9 cellular contexts compared by ENCODE assay signal in genomic region chr11:46295996-46296519, GRCh38.
DNase-seq lines count a peak whose midpoint lies in the region; ATAC-seq and TF ChIP-seq lines count a peak whose summit lies in the region.
"Had no signal": no experiment of that assay in that cellular context is flagged by ENCODE, and none has a peak within 500 bp of the region (broad histone marks: within the 10 kb centered on the region; RNA-seq: fewer than 3 reads in every experiment).

No MANE protein-coding gene starts in this region.

- peaks cover 79% of the 10 kb centered on the region for H3K4me1 ChIP-seq in adipocyte (ENCODE audit: control insufficient read depth, insufficient read depth, low read length)
- peaks cover 39% of the 10 kb centered on the region for H3K4me1 ChIP-seq in iPS-20b (ENCODE audit: insufficient read depth, low read length)

- H3K36me3 ChIP-seq in adipocyte (ENCODE audit: control insufficient read depth, insufficient read depth, low read length, severe bottlenecking) (peaks cover 5% of the 10 kb centered on the region), iPS-20b (ENCODE audit: insufficient read depth, low read depth, low read length) (no peaks in the 10 kb centered on the region)

- peaks cover 8% of the 10 kb centered on the region for H3K4me1 Mint-ChIP-seq in stimulated activated memory B cell treated with anti-CD40 and anti-IgM and Interleukin-4, amounts not matched to agents 10 μg/mL and 1 μg/mL and 100 μg/mL, for 72 hours

- H3K27me3 ChIP-seq in HL-60 (ENCODE audit: insufficient read depth, poor library complexity, severe bottlenecking) (peaks cover 34% of the 10 kb centered on the region), adipocyte (replicated peaks; ENCODE audit: control insufficient read depth, insufficient read depth, low read length) (no peaks in the 10 kb centered on the region), iPS-20b (ENCODE audit: insufficient read depth, low read length) (peaks cover 6% of the 10 kb centered on the region; the same call in 1 of the 2 replicates)

- H3K4me3 Mint-ChIP-seq in stimulated activated memory B cell treated with anti-CD40 and anti-IgM and Interleukin-4, amounts not matched to agents 10 μg/mL and 1 μg/mL and 100 μg/mL, for 72 hours: peak overlapping the region; percentile 58

- no peak overlapping the region for H3K27ac Mint-ChIP-seq in stimulated activated memory B cell treated with anti-CD40 and anti-IgM and Interleukin-4, amounts not matched to agents 10 μg/mL and 1 μg/mL and 100 μg/mL, for 72 hours

- peaks cover 89% of the 10 kb centered on the region for H3K27me3 Mint-ChIP-seq in stimulated activated memory B cell treated with anti-CD40 and anti-IgM and Interleukin-4, amounts not matched to agents 10 μg/mL and 1 μg/mL and 100 μg/mL, for 72 hours

- no peak for ATAC-seq in stimulated activated memory B cell treated with anti-CD40 and anti-IgM and Interleukin-4, amounts not matched to agents 10 μg/mL and 1 μg/mL and 100 μg/mL, for 72 hours
- ATAC-seq in HG02571 (IDR thresholded peaks at IDR 0.05; ENCODE audit: unreplicated experiment) (no peak), HG02885 (IDR thresholded peaks at IDR 0.05; ENCODE audit: poor library complexity, unreplicated experiment) (no peak)

- DNase-seq in HL-60 (ENCODE audit: low read depth in 1 of 2, low spot score in 1 of 2) (no peak), adipocyte (ENCODE audit: low read depth) (no peak), NCI-H524 (lab: John Stamatoyannopoulos, UW) (no peak), substantia nigra (lab: John Stamatoyannopoulos, UW) (no peak)
- DNase-seq: NCI-H1417 treated with DMSO at 0.1 percent for 48 hours had no signal

- no peaks in the 10 kb centered on the region for H3K9me3 ChIP-seq in adipocyte (ENCODE audit: control insufficient read depth, low read length)
- H3K9me3 ChIP-seq in iPS-20b (ENCODE audit: insufficient read depth, low read depth, low read length): no peaks in the 10 kb centered on the region

- H3K36me3 Mint-ChIP-seq in stimulated activated memory B cell treated with anti-CD40 and anti-IgM and Interleukin-4, amounts not matched to agents 10 μg/mL and 1 μg/mL and 100 μg/mL, for 72 hours: no peaks in the 10 kb centered on the region

- H3K4me3 ChIP-seq in HL-60 (replicated peaks; ENCODE audit: insufficient read depth, low read length) (peak overlapping the region; percentile 26), adipocyte (ENCODE audit: low read length) (peak overlapping the region; percentile 82), iPS-20b (ENCODE audit: low read length) (peak overlapping the region; percentile 78)

- H3K9ac ChIP-seq in adipocyte (ENCODE audit: low read length): peak overlapping the region; percentile 86
- peak overlapping the region; percentile 88; the same call in 1 of the 2 replicates for H3K9ac ChIP-seq in iPS-20b (ENCODE audit: low read depth, low read length)

- no peak for TF ChIP-seq CTCF in HL-60 (IDR thresholded peaks at IDR 0.05; ENCODE audit: insufficient read depth, low read length)

- H3K27ac ChIP-seq in HL-60 (replicated peaks): no peak overlapping the region
- no peak overlapping the region for H3K27ac ChIP-seq in iPS-20b (ENCODE audit: low read length)
- no peak overlapping the region for H3K27ac ChIP-seq in substantia nigra (ENCODE audit: low read depth, low read length, poor library complexity, severe bottlenecking)

- no peaks in the 10 kb centered on the region for H3K9me3 Mint-ChIP-seq in stimulated activated memory B cell treated with anti-CD40 and anti-IgM and Interleukin-4, amounts not matched to agents 10 μg/mL and 1 μg/mL and 100 μg/mL, for 72 hours

Comparison
In these comparisons a context has a peak if more than half of its experiments do, and no peak if none do; other contexts are left out.
1. H3K4me3 ChIP-seq: peak in every context shown above with its lines; median percentile 82 in adipocyte; 78 in iPS-20b; 26 in HL-60.